8 cellular contexts compared by ENCODE assay signal in genomic region chr9:114612272-114612923, GRCh38. TPM values are rescaled to one million over a fixed set of nuclear protein-coding genes. Genes with fewer than 3 reads are reported as not detected.
DNase-seq lines count a peak whose midpoint lies in the region; ATAC-seq and TF ChIP-seq lines count a peak whose summit lies in the region.

No MANE protein-coding gene starts in this region.

- TF ChIP-seq CTCF in MCF 10A (IDR thresholded peaks at IDR 0.05; ENCODE audit: unreplicated experiment) (no peak), vagina (IDR thresholded peaks at IDR 0.05) (no peak)

- H3K27ac ChIP-seq in mesodermal cell (ENCODE audit: low read depth, low read length, severe bottlenecking) (no peak overlapping the region), vagina (peak overlapping the region; percentile 88)

- H3K36me3 Mint-ChIP-seq in activated naive CD4-positive, alpha-beta T cell treated with anti-CD3 and anti-CD28 coated beads, Interleukin-2, amount 50 U/mL, for 24 hours: peaks cover 8% of the 10 kb centered on the region
- peaks cover 7% of the 10 kb centered on the region for H3K36me3 Mint-ChIP-seq in MCF 10A (ENCODE audit: insufficient read depth, unreplicated experiment)

- 60 to 70% methylated on average over 1 to 2 of the region's 4 CpGs for WGBS in mesodermal cell (ENCODE audit: insufficient coverage in 2 of 2), 2 experiments

- H3K36me3 ChIP-seq in mesodermal cell (ENCODE audit: control insufficient read depth, insufficient read depth, low read length) (no peaks in the 10 kb centered on the region), vagina (no peaks in the 10 kb centered on the region)

- no peaks in the 10 kb centered on the region for H3K9me3 ChIP-seq in mesodermal cell (ENCODE audit: control insufficient read depth, low read length)
- H3K9me3 ChIP-seq in vagina: no peaks in the 10 kb centered on the region

- in situ Hi-C loops in G401 (cut with HindIII; ENCODE audit: low sequenced_read_pairs): no loop called here

- CTCF ChIA-PET in MCF 10A (lab: Yijun Ruan, JAX): interaction anchor here (0.8 to 1.3 kb wide), 7 partner anchors 16 to 207 kb away, joined by 3 to 8 read pairs (median 4); no protein-coding TSS in a partner anchor

- H3K27me3 ChIP-seq in vagina: no peaks in the 10 kb centered on the region

- peak overlapping the region; percentile 47 for H3K4me3 ChIP-seq in mesodermal cell (ENCODE audit: extremely low read depth, insufficient read depth, low read length, poor library complexity, severe bottlenecking)
- peak overlapping the region; percentile 73 to 80 for H3K4me3 ChIP-seq in vagina

- peak overlapping the region; percentile 95 for H3K27ac Mint-ChIP-seq in activated naive CD4-positive, alpha-beta T cell treated with anti-CD3 and anti-CD28 coated beads, Interleukin-2, amount 50 U/mL, for 24 hours
- H3K27ac Mint-ChIP-seq in MCF 10A (ENCODE audit: low read depth, unreplicated experiment): peak overlapping the region; percentile 71

- POLR2A ChIA-PET in MCF 10A (lab: Yijun Ruan, JAX): interaction anchor here (0.6 to 6.4 kb wide), 10 partner anchors 9 to 195 kb away, joined by 3 to 53 read pairs (median 4); partner anchors contain the start of genes ATP6V1G1 and WHRN

- intact Hi-C loops in MCF 10A (cut with micrococcal nuclease) (no loop called here), vagina (cut with DNase I) (no loop called here)

- peak overlapping the region; percentile 91 for H3K4me3 Mint-ChIP-seq in activated naive CD4-positive, alpha-beta T cell treated with anti-CD3 and anti-CD28 coated beads, Interleukin-2, amount 50 U/mL, for 24 hours
- peak overlapping the region; percentile 80 for H3K4me3 Mint-ChIP-seq in MCF 10A (ENCODE audit: unreplicated experiment)

- peaks cover 8% of the 10 kb centered on the region for H3K4me1 ChIP-seq in mesodermal cell (ENCODE audit: control insufficient read depth, insufficient read depth, low read length, poor library complexity, severe bottlenecking)
- peaks cover 26% of the 10 kb centered on the region for H3K4me1 ChIP-seq in vagina

- H3K27me3 Mint-ChIP-seq in activated naive CD4-positive, alpha-beta T cell treated with anti-CD3 and anti-CD28 coated beads, Interleukin-2, amount 50 U/mL, for 24 hours: no peaks in the 10 kb centered on the region
- no peaks in the 10 kb centered on the region for H3K27me3 Mint-ChIP-seq in MCF 10A (ENCODE audit: insufficient read depth, unreplicated experiment)

- DNase-seq in activated naive CD4-positive, alpha-beta T cell (lab: John Stamatoyannopoulos, UW): no peak
- DNase-seq in MCF 10A (ENCODE audit: unreplicated experiment) (no peak), vagina (ENCODE audit: extremely low spot score in 2 of 2) (no peak), cerebellum (ENCODE audit: low spot score) (no peak), G401 (ENCODE audit: low spot score) (no peak)

- no peak for TF ChIP-seq POLR2A in vagina (IDR thresholded peaks at IDR 0.05)

- no peaks in the 10 kb centered on the region for H3K9me3 Mint-ChIP-seq in activated naive CD4-positive, alpha-beta T cell treated with anti-CD3 and anti-CD28 coated beads, Interleukin-2, amount 50 U/mL, for 24 hours
- no peaks in the 10 kb centered on the region for H3K9me3 Mint-ChIP-seq in MCF 10A (ENCODE audit: unreplicated experiment)

- H3K4me1 Mint-ChIP-seq in activated naive CD4-positive, alpha-beta T cell treated with anti-CD3 and anti-CD28 coated beads, Interleukin-2, amount 50 U/mL, for 24 hours: peaks cover 51% of the 10 kb centered on the region
- peaks cover 12% of the 10 kb centered on the region for H3K4me1 Mint-ChIP-seq in MCF 10A (ENCODE audit: insufficient read depth, unreplicated experiment)

- BruUV-seq in MCF 10A (replicated peaks; lab: Mats Ljungman, UMichigan): TSS peak; percentile 30

- no peak for ATAC-seq in HG02759 (IDR thresholded peaks at IDR 0.05; ENCODE audit: unreplicated experiment)

RNA-seq across cellular contexts. Expression of gene TMEM268, which starts 1.3 kb away (rescaled TPM):
- 19.9 and 20.7 TPM in 2 replicates for total RNA-seq in MCF 10A (2022)
- 4.7 TPM for polyA plus RNA-seq in mesodermal cell (2013, experiment 1 of 2)
- 3.4 TPM for polyA plus RNA-seq in mesodermal cell (2013, experiment 2 of 2)
- 11.5 TPM for total RNA-seq in vagina
- 9.4 TPM for total RNA-seq in cerebellum
- 16.4 and 22.2 TPM in 2 replicates for total RNA-seq in G401 (2014; rRNA removed; shearing (Covaris generic))

RNA-seq across cellular contexts. Expression of gene ATP6V1G1, which starts 24.8 kb away (rescaled TPM):
- total RNA-seq in MCF 10A (2022) (87.1 and 118 TPM in 2 replicates), vagina (161 TPM), cerebellum (75.1 TPM)
- 189 TPM for polyA plus RNA-seq in mesodermal cell (2013, experiment 1 of 2)
- 182 TPM for polyA plus RNA-seq in mesodermal cell (2013, experiment 2 of 2)
- 235 and 237 TPM in 2 replicates for total RNA-seq in G401 (2014; rRNA removed; shearing (Covaris generic))

RNA-seq across cellular contexts. Expression of gene TEX53, which starts 45.2 kb away (rescaled TPM):
- total RNA-seq in MCF 10A (2022) (not detected in 2 replicates), vagina (not detected), cerebellum (not detected)
- polyA plus RNA-seq in mesodermal cell (2013, experiment 1 of 2): not detected
- polyA plus RNA-seq in mesodermal cell (2013, experiment 2 of 2): not detected
- total RNA-seq in G401 (2014; rRNA removed; shearing (Covaris generic)): not detected in 2 replicates
